12 cellular contexts compared by ENCODE assay signal in the genomic region with DNA sequence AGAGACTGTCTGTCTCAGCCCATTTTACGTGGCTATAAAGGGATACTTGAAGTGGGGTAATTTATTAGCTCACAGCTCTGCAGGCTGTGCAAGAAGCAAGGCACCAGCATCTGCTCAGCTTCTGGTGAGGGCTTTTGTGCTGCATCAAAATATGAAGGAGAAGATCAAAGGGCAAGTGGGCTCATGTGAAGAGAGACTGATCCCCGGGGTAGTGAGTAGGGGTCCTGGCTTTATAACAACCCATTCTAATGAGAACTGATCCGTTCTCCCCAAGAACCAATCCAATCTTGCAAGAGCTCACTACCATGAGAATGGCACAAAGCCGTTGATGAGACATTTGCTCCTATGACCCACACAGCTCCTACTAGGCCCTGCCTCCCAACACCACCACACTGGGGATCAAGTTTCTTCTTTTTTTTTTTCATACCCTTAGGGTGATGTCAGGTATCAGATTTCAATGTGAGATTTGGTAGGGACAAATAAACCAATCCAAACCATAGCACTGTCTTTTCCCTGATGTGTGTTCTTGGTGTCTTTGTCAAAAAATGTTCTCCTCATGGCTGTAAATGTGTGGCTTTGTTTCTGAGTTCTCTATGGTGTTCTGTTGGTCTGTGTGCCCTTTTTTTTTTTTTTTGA.
A peak's percentile ranks its signal among the peaks of the same experiment; 100 is the strongest.
DNase-seq lines count a peak whose midpoint lies in the region; ATAC-seq and TF ChIP-seq lines count a peak whose summit lies in the region.
"Had no signal": no experiment of that assay in that cellular context is flagged by ENCODE, and none has a peak within 500 bp of the region (broad histone marks: within the 10 kb centered on the region; RNA-seq: fewer than 3 reads in every experiment).

No MANE protein-coding gene starts in this region.

- H3K27ac ChIP-seq in parathyroid adenoma (peak overlapping the region; percentile 86), uterus (no peak overlapping the region), left ventricle myocardium inferior (replicated peaks) (no peak overlapping the region)
- H3K27ac ChIP-seq: epithelial cell of prostate had no signal

- no peak overlapping the region for H2AFZ ChIP-seq in parathyroid adenoma

- H3K4me1 ChIP-seq in parathyroid adenoma (peaks cover 18% of the 10 kb centered on the region), uterus (no peaks in the 10 kb centered on the region), left ventricle myocardium inferior (no peaks in the 10 kb centered on the region)

- TF ChIP-seq POLR2A in uterus (IDR thresholded peaks at IDR 0.05), result no peak

- H3K4me3 ChIP-seq in choroid plexus epithelial cell (ENCODE audit: low read depth, low read length) (no peak overlapping the region), parathyroid adenoma (ENCODE audit: low read depth, low read length) (no peak overlapping the region), uterus (no peak overlapping the region), left ventricle myocardium inferior (no peak overlapping the region)

- intact Hi-C loops in uterus (cut with DNase I; ENCODE audit: low total_unique reads), result no loop called here
- intact Hi-C loops in left ventricle myocardium inferior (cut with micrococcal nuclease), result no loop called here

- peak overlapping the region; percentile 52 for H3K4me2 ChIP-seq in parathyroid adenoma (ENCODE audit: low read length)

- H3K36me3 ChIP-seq in parathyroid adenoma (ENCODE audit: control insufficient read depth, insufficient read depth, low read length), result no peaks in the 10 kb centered on the region
- H3K36me3 ChIP-seq in uterus, result no peaks in the 10 kb centered on the region
- peaks cover 81% of the 10 kb centered on the region for H3K36me3 ChIP-seq in left ventricle myocardium inferior

- H3K79me2 ChIP-seq in parathyroid adenoma, result no peaks in the 10 kb centered on the region

- no peaks in the 10 kb centered on the region for H3K9me3 ChIP-seq in parathyroid adenoma (ENCODE audit: control insufficient read depth, low read length)
- H3K9me3 ChIP-seq in uterus, result no peaks in the 10 kb centered on the region
- no peaks in the 10 kb centered on the region for H3K9me3 ChIP-seq in left ventricle myocardium inferior (replicated peaks)

- no peak for TF ChIP-seq CTCF in choroid plexus epithelial cell (conservative IDR thresholded peaks at IDR 0.05; ENCODE audit: low read depth, low read length)
- TF ChIP-seq CTCF in parathyroid adenoma (IDR thresholded peaks at IDR 0.05), result no peak
- no peak for TF ChIP-seq CTCF in uterus (IDR thresholded peaks at IDR 0.05)
- TF ChIP-seq CTCF in left ventricle myocardium inferior (IDR thresholded peaks at IDR 0.05; ENCODE audit: borderline replicate concordance), result no peak

- H3K9ac ChIP-seq in parathyroid adenoma, result no peak overlapping the region

- ATAC-seq in GM18868 (IDR thresholded peaks at IDR 0.05; ENCODE audit: unreplicated experiment) (no peak), HG03095 (IDR thresholded peaks at IDR 0.05; ENCODE audit: unreplicated experiment) (no peak)

- peak; percentile 25 for DNase-seq in GM04503 (ENCODE audit: low read depth)
- DNase-seq in NCI-H2107 (lab: John Stamatoyannopoulos, UW), result peak; percentile 21
- peak; percentile 89 for DNase-seq in choroid plexus epithelial cell (ENCODE audit: low read depth)
- DNase-seq in uterus, result no peak
- no peak for DNase-seq in left ventricle myocardium inferior
- DNase-seq: midbrain; stimulated activated CD4-positive, alpha-beta T cell treated with anti-CD3 and anti-CD28 coated beads, Interleukin-1b, Interleukin-23, amount 100 ng/mL, for 48 hours; trophoblast cell had no signal

- H3K27me3 ChIP-seq in parathyroid adenoma (ENCODE audit: control insufficient read depth, insufficient read depth, low read length) (no peaks in the 10 kb centered on the region), uterus (no peaks in the 10 kb centered on the region), left ventricle myocardium inferior (ENCODE audit: low read depth) (no peaks in the 10 kb centered on the region)

Comparison
In these comparisons a context has a peak if more than half of its experiments do, and no peak if none do; other contexts are left out.
1. DNase-seq: peak in GM04503 (single experiment), NCI-H2107 (single experiment) and choroid plexus epithelial cell (single experiment); none in uterus (0 of 2) and left ventricle myocardium inferior (single experiment).